In genomic region chrX:136712631-136713030, GRCh38 we compare ENCODE assay signal across 15 cellular contexts.
"Had no signal": no experiment of that assay in that cellular context is flagged by ENCODE, and none has a peak within 500 bp of the region (broad histone marks: within the 10 kb centered on the region; RNA-seq: fewer than 3 reads in every experiment).

No MANE protein-coding gene starts in this region.

- H3K4me2 ChIP-seq: SK-N-SH had no signal

- H3K4me1 ChIP-seq: thyroid gland had no signal

- H3K4me3 Mint-ChIP-seq: brain; natural killer cell treated with Interleukin-12 subunit alpha and Interleukin-12 subunit beta and Interleukin-15 and Interleukin-18, amount 100 ng/mL, for 72 hours; stimulated activated memory B cell treated with anti-CD40 and anti-IgM and Interleukin-4, amounts not matched to agents 10 μg/mL and 1 μg/mL and 100 μg/mL, for 72 hours had no signal

- H3K36me3 Mint-ChIP-seq: brain had no signal

- H3K9ac ChIP-seq: SK-N-SH had no signal

- H3K27ac ChIP-seq: coronary artery, thyroid gland had no signal

- ATAC-seq: esophagus mucosa; natural killer cell treated with Interleukin-12 subunit alpha and Interleukin-12 subunit beta and Interleukin-15 and Interleukin-18, amount 100 ng/mL, for 72 hours; stimulated activated memory B cell treated with anti-CD40 and anti-IgM and Interleukin-4, amounts not matched to agents 10 μg/mL and 1 μg/mL and 100 μg/mL, for 72 hours had no signal

- H3K27me3 Mint-ChIP-seq: brain; stimulated activated memory B cell treated with anti-CD40 and anti-IgM and Interleukin-4, amounts not matched to agents 10 μg/mL and 1 μg/mL and 100 μg/mL, for 72 hours had no signal

- H3K9me3 ChIP-seq: SK-N-SH, thyroid gland had no signal

- H3K27me3 ChIP-seq: thyroid gland had no signal

- H3K4me3 ChIP-seq: coronary artery, thyroid gland had no signal

- H3K27ac Mint-ChIP-seq: stimulated activated memory B cell treated with anti-CD40 and anti-IgM and Interleukin-4, amounts not matched to agents 10 μg/mL and 1 μg/mL and 100 μg/mL, for 72 hours had no signal

- H3K36me3 ChIP-seq: thyroid gland had no signal

- DNase-seq: activated CD4-positive, CD25-positive, alpha-beta regulatory T cell; activated naive CD4-positive, alpha-beta T cell treated with anti-CD3 and anti-CD28 coated beads, Interleukin-2, amount 50 U/mL, for 16 hours; central memory CD4-positive, alpha-beta T cell; islet precursor cell; posterior cingulate gyrus; retina; SK-N-SH; stimulated activated CD4-positive, alpha-beta T cell treated with anti-CD3 and anti-CD28 coated beads, Interleukin-12 subunit alpha, Interleukin-12 subunit beta, amount 100 ng/mL, for 4 hours; stimulated activated CD4-positive, alpha-beta T cell treated with anti-CD3 and anti-CD28 coated beads, Interleukin-2, amount 100 ng/mL, for 24 hours; thyroid gland had no signal

- H3K9me3 Mint-ChIP-seq: brain; natural killer cell treated with Interleukin-12 subunit alpha and Interleukin-12 subunit beta and Interleukin-15 and Interleukin-18, amount 100 ng/mL, for 72 hours; stimulated activated memory B cell treated with anti-CD40 and anti-IgM and Interleukin-4, amounts not matched to agents 10 μg/mL and 1 μg/mL and 100 μg/mL, for 72 hours had no signal
